ENCODE assay signal across 1 cellular context in the genomic region with DNA sequence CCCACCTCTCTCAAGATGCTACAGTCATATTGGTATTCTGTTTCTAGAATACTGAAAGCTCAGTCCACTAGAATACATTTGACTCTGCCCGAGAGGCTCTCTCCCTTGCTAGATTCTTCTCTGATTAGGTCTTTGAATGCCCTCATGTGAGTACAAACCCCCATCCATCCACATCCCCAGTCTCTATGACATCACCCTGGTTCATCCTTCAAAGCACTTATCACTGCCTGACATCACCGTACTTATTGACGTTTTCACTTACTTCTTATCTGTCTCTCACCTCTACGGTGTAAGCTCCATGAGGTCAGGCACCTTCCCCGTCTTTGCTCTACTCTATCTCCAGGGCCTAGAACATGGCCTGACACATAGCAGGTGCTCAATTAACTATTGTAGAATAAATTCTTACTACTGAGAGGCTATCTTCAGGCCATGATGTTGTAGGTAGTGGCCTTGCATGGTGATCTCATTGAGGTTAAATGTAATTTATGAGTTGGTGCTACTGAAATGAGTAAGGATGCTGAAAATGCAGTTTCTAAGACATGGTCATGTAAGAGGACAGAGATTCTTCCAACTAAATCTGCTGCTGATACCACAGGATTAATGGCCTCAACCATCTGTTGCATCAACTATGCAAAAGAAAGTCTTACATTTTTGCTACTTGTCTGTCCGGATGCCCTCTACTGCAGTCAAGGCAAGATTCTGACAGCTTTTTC.
TF ChIP-seq lines count a peak whose summit lies in the region.

No MANE protein-coding gene starts in this region.

TF ChIP-seq in IMR-90, 13 proteins besides CTCF, POLR2A, EP300 and RAD21:
- TF ChIP-seq MXI1 (IDR thresholded peaks at IDR 0.05; ENCODE audit: borderline replicate concordance, low read depth, low read length) (no peak), SMC3 (IDR thresholded peaks at IDR 0.05; ENCODE audit: low read depth, low read length) (no peak), CEBPB (IDR thresholded peaks at IDR 0.05; ENCODE audit: low read depth, low read length) (no peak), CHD1 (IDR thresholded peaks at IDR 0.05; ENCODE audit: low read depth, low read length) (no peak), BHLHE40 (IDR thresholded peaks at IDR 0.05; ENCODE audit: low read depth, low read length) (no peak), MAFK (IDR thresholded peaks at IDR 0.05; ENCODE audit: low read depth, low read length) (no peak), RFX5 (IDR thresholded peaks at IDR 0.05; ENCODE audit: low read depth, low read length) (no peak), MAZ (IDR thresholded peaks at IDR 0.05; ENCODE audit: borderline replicate concordance, low read depth, low read length) (no peak), RCOR1 (IDR thresholded peaks at IDR 0.05; ENCODE audit: insufficient replicate concordance, low read length) (no peak), ELK1 (IDR thresholded peaks at IDR 0.05; ENCODE audit: borderline replicate concordance, low read depth, low read length) (no peak), FOS (IDR thresholded peaks at IDR 0.05; ENCODE audit: low read depth, low read length) (no peak), NFE2L2 (IDR thresholded peaks at IDR 0.05; ENCODE audit: low read depth, low read length) (no peak)
- TF ChIP-seq, protein P1, sequence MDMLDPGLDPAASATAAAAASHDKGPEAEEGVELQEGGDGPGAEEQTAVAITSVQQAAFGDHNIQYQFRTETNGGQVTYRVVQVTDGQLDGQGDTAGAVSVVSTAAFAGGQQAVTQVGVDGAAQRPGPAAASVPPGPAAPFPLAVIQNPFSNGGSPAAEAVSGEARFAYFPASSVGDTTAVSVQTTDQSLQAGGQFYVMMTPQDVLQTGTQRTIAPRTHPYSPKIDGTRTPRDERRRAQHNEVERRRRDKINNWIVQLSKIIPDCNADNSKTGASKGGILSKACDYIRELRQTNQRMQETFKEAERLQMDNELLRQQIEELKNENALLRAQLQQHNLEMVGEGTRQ (IDR thresholded peaks at IDR 0.05; ENCODE audit: low read depth, low read length) = no peak
